ENCODE assay signal across 26 cellular contexts in the genomic region with DNA sequence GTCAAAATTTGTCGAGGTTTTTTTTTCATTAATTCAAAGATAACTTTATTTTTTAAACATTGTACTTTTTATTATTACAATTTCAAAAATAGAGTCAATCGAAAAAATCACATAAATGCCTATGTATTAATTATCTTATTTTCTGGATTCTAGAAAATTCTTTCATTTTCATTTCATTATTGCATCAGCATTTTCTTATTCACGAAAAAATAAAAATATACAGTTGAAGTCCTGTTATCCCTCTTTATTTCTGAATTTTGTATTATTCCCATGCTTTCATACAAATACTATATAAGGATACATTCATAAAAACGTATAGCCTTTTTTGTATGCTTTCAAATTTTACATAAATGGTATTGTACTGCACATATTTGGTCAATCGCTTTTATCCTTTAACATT.
DNase-seq lines count a peak whose midpoint lies in the region; ATAC-seq, FAIRE-seq and TF ChIP-seq lines count a peak whose summit lies in the region.
"Had no signal": no experiment of that assay in that cellular context is flagged by ENCODE, and none has a peak within 500 bp of the region (broad histone marks: within the 10 kb centered on the region; RNA-seq: fewer than 3 reads in every experiment).

No MANE protein-coding gene starts in this region.

- peaks cover 0 to 14% of the 10 kb centered on the region in 2 donors for H3K27me3 Mint-ChIP-seq in effector memory CD8-positive, alpha-beta T cell
- H3K27me3 Mint-ChIP-seq: CD4-positive, CD25-positive, alpha-beta regulatory T cell had no signal

- H3K27ac ChIP-seq in pancreas = no peak overlapping the region
- H3K27ac ChIP-seq in SK-N-SH (ENCODE audit: low read depth in 2 of 2, low read length in 1 of 2) = no peak overlapping the region
- no peak overlapping the region for H3K27ac ChIP-seq in stomach
- H3K27ac ChIP-seq: 22Rv1, BLaER1 had no signal

- no peaks in the 10 kb centered on the region for H3K9me2 ChIP-seq in SK-N-SH

- TF ChIP-seq CTCF in pancreas (IDR thresholded peaks at IDR 0.05) = no peak
- TF ChIP-seq CTCF in SK-N-SH (IDR thresholded peaks at IDR 0.05) = no peak
- no peak for TF ChIP-seq CTCF in stomach (IDR thresholded peaks at IDR 0.05)

- no peaks in the 10 kb centered on the region for H3K9me3 ChIP-seq in pancreas
- H3K9me3 ChIP-seq in SK-N-SH = 0 out of 2 replicates have a peak, but pooled peaks cover 15% of the 10 kb centered on the region
- H3K9me3 ChIP-seq in stomach = peaks cover 0 to 17% (median 6%) of the 10 kb centered on the region in 4 donors
- H3K9me3 ChIP-seq: BE2C had no signal

- DNase-seq in RCC 7860 (ENCODE audit: low spot score) (no peak), frontal cortex (ENCODE audit: low spot score in 2 of 2) (no peak), pancreas (no peak), SK-N-SH (no peak), stomach (no peak)
- DNase-seq in effector memory CD8-positive, alpha-beta T cell = no peak
- DNase-seq: ACHN; BE2C; C1 segment of cervical spinal cord; CD4-positive, alpha-beta memory T cell; CD4-positive, CD25-positive, alpha-beta regulatory T cell; CD8-positive, alpha-beta memory T cell; COR-L47; DMS 273 treated with DMSO at 0.1 percent for 48 hours; DMS153; DMS53; DMS79; DND-41; EL; GF-D8 had no signal

- CTCF ChIA-PET in SK-N-SH (lab: Yijun Ruan, JAX) = no interaction called here

- H3K4me3 ChIP-seq in pancreas (no peak overlapping the region), SK-N-SH (ENCODE audit: low read depth in 2 of 2, low read length in 1 of 2) (no peak overlapping the region), stomach (no peak overlapping the region)
- H3K4me3 ChIP-seq: BLaER1 had no signal

- H3K4me2 ChIP-seq in SK-N-SH = no peak overlapping the region
- H3K4me2 ChIP-seq: BLaER1 had no signal

- 78 to 84% methylated on average over 5 of the region's 5 CpGs for WGBS in pancreas, 2 donors
- 63% methylated on average over 5 of the region's 5 CpGs for WGBS in SK-N-SH (ENCODE audit: low lambda C conversion rate)
- 80 to 85% (median 84%) methylated on average over 5 of the region's 5 CpGs for WGBS in stomach, 5 donors

- no peak for TF ChIP-seq POLR2A in stomach (IDR thresholded peaks at IDR 0.05)

- H3K9ac ChIP-seq in SK-N-SH = no peak overlapping the region
- H3K9ac ChIP-seq: BLaER1 had no signal

- no peak for ATAC-seq in pancreas
- ATAC-seq in effector memory CD8-positive, alpha-beta T cell (replicated peaks) = no peak

- H2AFZ ChIP-seq in SK-N-SH (ENCODE audit: low read depth) = no peak overlapping the region

- peak; percentile 6 for FAIRE-seq in A204.1 (lab: Jason Lieb, UNC)
- peak; percentile 48 for FAIRE-seq in RCC 7860 (lab: Jason Lieb, UNC)
- peak; percentile 76 for FAIRE-seq in frontal cortex (lab: Jason Lieb, UNC)
- FAIRE-seq in pancreas (lab: Jason Lieb, UNC) = peak; percentile 75
- FAIRE-seq: GM12891, GM19239 had no signal

- intact Hi-C loops in pancreas (cut with DNase I) (no loop called here), stomach (cut with DNase I; ENCODE audit: low total_unique reads) (no loop called here)

- H3K9me3 Mint-ChIP-seq in effector memory CD8-positive, alpha-beta T cell = peaks cover 7 to 18% of the 10 kb centered on the region in 2 donors

- no peaks in the 10 kb centered on the region for H3K36me3 ChIP-seq in pancreas
- no peaks in the 10 kb centered on the region for H3K36me3 ChIP-seq in SK-N-SH (replicated peaks in 1 of 2; ENCODE audit: control insufficient read depth in 1 of 2, insufficient read depth in 2 of 2, low read length in 1 of 2)
- no peaks in the 10 kb centered on the region for H3K36me3 ChIP-seq in stomach
- H3K36me3 ChIP-seq: BE2C, BLaER1 had no signal

- H3K4me1 Mint-ChIP-seq in effector memory CD8-positive, alpha-beta T cell (ENCODE audit: low read depth in 2 of 2) = no peaks in the 10 kb centered on the region
- H3K4me1 Mint-ChIP-seq: CD14-positive monocyte; CD4-positive, alpha-beta memory T cell; CD4-positive, CD25-positive, alpha-beta regulatory T cell; CD8-positive, alpha-beta memory T cell had no signal

- no peaks in the 10 kb centered on the region for H3F3A ChIP-seq in SK-N-SH (replicated peaks; ENCODE audit: insufficient read depth)

- no peak for TF ChIP-seq EP300 in SK-N-SH (IDR thresholded peaks at IDR 0.05; ENCODE audit: borderline replicate concordance in 1 of 2, low read depth in 1 of 2, low read length in 1 of 2)
- TF ChIP-seq EP300 in stomach (IDR thresholded peaks at IDR 0.05) = no peak

- POLR2A ChIA-PET in SK-N-SH (lab: Yijun Ruan, JAX) = no interaction called here

- no peaks in the 10 kb centered on the region for H3K79me2 ChIP-seq in SK-N-SH (ENCODE audit: insufficient read depth)

- no peak overlapping the region for H3K4me3 Mint-ChIP-seq in effector memory CD8-positive, alpha-beta T cell
- H3K4me3 Mint-ChIP-seq: CD14-positive monocyte; CD4-positive, alpha-beta memory T cell; CD4-positive, CD25-positive, alpha-beta regulatory T cell; CD8-positive, alpha-beta memory T cell had no signal

- H3K27me3 ChIP-seq in pancreas = no peaks in the 10 kb centered on the region
- no peaks in the 10 kb centered on the region for H3K27me3 ChIP-seq in SK-N-SH (ENCODE audit: insufficient read depth)
- H3K27me3 ChIP-seq in stomach = no peaks in the 10 kb centered on the region
- H3K27me3 ChIP-seq: BE2C, BLaER1 had no signal

- no peaks in the 10 kb centered on the region for H4K20me1 ChIP-seq in SK-N-SH (ENCODE audit: insufficient read depth)
- H4K20me1 ChIP-seq: BLaER1 had no signal

- no peak overlapping the region for H3K27ac Mint-ChIP-seq in effector memory CD8-positive, alpha-beta T cell
- H3K27ac Mint-ChIP-seq: CD14-positive monocyte; CD4-positive, alpha-beta memory T cell; CD4-positive, CD25-positive, alpha-beta regulatory T cell; CD8-positive, alpha-beta memory T cell had no signal

- H3K4me1 ChIP-seq in pancreas = no peaks in the 10 kb centered on the region
- H3K4me1 ChIP-seq in SK-N-SH (ENCODE audit: control insufficient read depth in 1 of 2, insufficient read depth in 2 of 2, low read depth in 1 of 2, low read length in 1 of 2) = no peaks in the 10 kb centered on the region
- H3K4me1 ChIP-seq in stomach = no peaks in the 10 kb centered on the region
- H3K4me1 ChIP-seq: BE2C, BLaER1 had no signal

- no peak for TF ChIP-seq RAD21 in SK-N-SH (IDR thresholded peaks at IDR 0.05; ENCODE audit: low read length)

- peaks cover 5% of the 10 kb centered on the region for H3K36me3 Mint-ChIP-seq in effector memory CD8-positive, alpha-beta T cell (ENCODE audit: insufficient read depth)
- H3K36me3 Mint-ChIP-seq: CD14-positive monocyte; CD4-positive, alpha-beta memory T cell; CD4-positive, CD25-positive, alpha-beta regulatory T cell; CD8-positive, alpha-beta memory T cell had no signal

TF ChIP-seq in SK-N-SH, 30 proteins besides CTCF, POLR2A, EP300 and RAD21:
- TF ChIP-seq SIN3A (IDR thresholded peaks at IDR 0.05; ENCODE audit: borderline replicate concordance, low read depth, low read length) (no peak), RFX5 (IDR thresholded peaks at IDR 0.05; ENCODE audit: low read length) (no peak), MXI1 (IDR thresholded peaks at IDR 0.05; ENCODE audit: low read depth, low read length) (no peak)
